Comparison of ENCODE assay signal across 24 cellular contexts in genomic region chr22:31533391-31533790, GRCh38. TPM values are rescaled to one million over a fixed set of nuclear protein-coding genes. Genes with fewer than 3 reads are reported as not detected.
DNase-seq lines count a peak whose midpoint lies in the region; ATAC-seq and TF ChIP-seq lines count a peak whose summit lies in the region.
"Had no signal": no experiment of that assay in that cellular context is flagged by ENCODE, and none has a peak within 500 bp of the region (broad histone marks: within the 10 kb centered on the region; RNA-seq: fewer than 3 reads in every experiment).

No MANE protein-coding gene starts in this region.

- H3K4me3 ChIP-seq in choroid plexus epithelial cell (ENCODE audit: low read depth, low read length) = no peak overlapping the region
- H3K4me3 ChIP-seq in Caco-2 (ENCODE audit: low read depth, low read length) = no peak overlapping the region
- H3K4me3 ChIP-seq: cardiac muscle cell, dorsolateral prefrontal cortex, tibial artery had no signal

- peaks cover 36% of the 10 kb centered on the region for H3K36me3 Mint-ChIP-seq in activated naive CD4-positive, alpha-beta T cell treated with anti-CD3 and anti-CD28 coated beads, Interleukin-2, amount 10 ng/mL, durations not matched to agents 7 days and 5 days
- peaks cover 61% of the 10 kb centered on the region for H3K36me3 Mint-ChIP-seq in activated CD4-positive, alpha-beta memory T cell treated with anti-CD3 and anti-CD28 coated beads, Interleukin-2, amount 10 ng/mL, durations not matched to agents 7 days and 5 days (ENCODE audit: low read depth)
- H3K36me3 Mint-ChIP-seq in stimulated activated memory B cell treated with anti-CD40 and anti-IgM and Interleukin-4, amounts not matched to agents 10 μg/mL and 1 μg/mL and 100 μg/mL, for 72 hours = peaks cover 64% of the 10 kb centered on the region
- H3K36me3 Mint-ChIP-seq in Caco-2 (ENCODE audit: insufficient read depth, unreplicated experiment) = peaks cover 13% of the 10 kb centered on the region
- H3K36me3 Mint-ChIP-seq: naive B cell had no signal

- CTCF ChIA-PET in activated naive CD4-positive, alpha-beta T cell treated with anti-CD3 and anti-CD28 coated beads, Interleukin-2, amount 10 ng/mL, durations not matched to agents 7 days and 5 days (lab: Charles Lee) = interaction anchor here (1.0 kb wide), 1 partner anchor 28 kb away, joined by 3 read pairs; no protein-coding TSS in a partner anchor
- CTCF ChIA-PET in activated CD4-positive, alpha-beta memory T cell treated with anti-CD3 and anti-CD28 coated beads, Interleukin-2, amount 10 ng/mL, durations not matched to agents 7 days and 5 days (lab: Charles Lee) = interaction anchor here (0.6 to 1.0 kb wide), 2 partner anchors 24 to 97 kb away, joined by 3 read pairs; no protein-coding TSS in a partner anchor
- CTCF ChIA-PET in Caco-2 (lab: Charles Lee) = no interaction called here

- ATAC-seq in stimulated activated memory B cell treated with anti-CD40 and anti-IgM and Interleukin-4, amounts not matched to agents 10 μg/mL and 1 μg/mL and 100 μg/mL, for 72 hours = no peak
- ATAC-seq in GM18519 (IDR thresholded peaks at IDR 0.05; ENCODE audit: low FRiP score, unreplicated experiment) = no peak
- ATAC-seq: SK-N-SH treated with all-trans-retinoic acid at 6 μM for 48 hours; stimulated activated naive B cell treated with anti-CD40 and anti-IgM and Interleukin-4, amounts not matched to agents 10 μg/mL and 1 μg/mL and 100 μg/mL, for 72 hours had no signal

- POLR2A ChIA-PET in activated CD4-positive, alpha-beta memory T cell treated with anti-CD3 and anti-CD28 coated beads, Interleukin-2, amount 10 ng/mL, durations not matched to agents 7 days and 5 days (lab: Charles Lee) = interaction anchor here (1.3 kb wide), 1 partner anchor 220 kb away, joined by 3 read pairs; the partner anchor contains the start of gene DEPDC5
- POLR2A ChIA-PET in Caco-2 (lab: Charles Lee) = interaction anchor here (0.6 kb wide), 1 partner anchor 103 kb away, joined by 7 read pairs; no protein-coding TSS in a partner anchor

- DNase-seq in activated naive CD4-positive, alpha-beta T cell treated with anti-CD3 and anti-CD28 coated beads, Interleukin-2, amount 10 ng/mL, durations not matched to agents 7 days and 5 days = no peak
- DNase-seq in activated naive CD4-positive, alpha-beta T cell treated with anti-CD3 and anti-CD28 coated beads, Interleukin-2, amount 50 U/mL, for 16 hours = no peak
- no peak for DNase-seq in activated CD4-positive, alpha-beta memory T cell treated with anti-CD3 and anti-CD28 coated beads, Interleukin-2, amount 10 ng/mL, durations not matched to agents 7 days and 5 days
- DNase-seq in choroid plexus epithelial cell (ENCODE audit: low read depth) (peak; percentile 16), SHP77 (lab: John Stamatoyannopoulos, UW) (no peak), Caco-2 (no peak)
- DNase-seq: ACHN; activated CD4-positive, CD25-positive, alpha-beta regulatory T cell treated with anti-CD3 and anti-CD28 coated beads, Interleukin-2, amount 50 U/mL, for 72 hours; amniotic stem cell; C1 segment of cervical spinal cord; dorsolateral prefrontal cortex; foreskin melanocyte; GF-D8; kidney; naive B cell; NCI-H526 treated with DMSO at 0.1 percent for 48 hours; RPMI8226; stimulated activated naive B cell treated with anti-CD40 and anti-IgM and Interleukin-4, amounts not matched to agents 10 μg/mL and 1 μg/mL and 100 μg/mL, for 72 hours; tibial artery had no signal

- TF ChIP-seq CTCF in choroid plexus epithelial cell (conservative IDR thresholded peaks at IDR 0.05; ENCODE audit: low read depth, low read length) = no peak
- TF ChIP-seq CTCF in Caco-2 (IDR thresholded peaks at IDR 0.05; ENCODE audit: insufficient read depth in 1 of 2, low read depth in 1 of 2, low read length in 1 of 2, severe bottlenecking in 1 of 2, unreplicated experiment in 1 of 2) = no peak

- no TSS peak for BruUV-seq in Caco-2 (replicated peaks; lab: Mats Ljungman, UMichigan)

- no peaks in the 10 kb centered on the region for H3K9me3 ChIP-seq in Caco-2
- H3K9me3 ChIP-seq: tibial artery had no signal

- no peaks in the 10 kb centered on the region for H3K9me3 Mint-ChIP-seq in activated naive CD4-positive, alpha-beta T cell treated with anti-CD3 and anti-CD28 coated beads, Interleukin-2, amount 10 ng/mL, durations not matched to agents 7 days and 5 days
- no peaks in the 10 kb centered on the region for H3K9me3 Mint-ChIP-seq in activated CD4-positive, alpha-beta memory T cell treated with anti-CD3 and anti-CD28 coated beads, Interleukin-2, amount 10 ng/mL, durations not matched to agents 7 days and 5 days
- H3K9me3 Mint-ChIP-seq in stimulated activated memory B cell treated with anti-CD40 and anti-IgM and Interleukin-4, amounts not matched to agents 10 μg/mL and 1 μg/mL and 100 μg/mL, for 72 hours = no peaks in the 10 kb centered on the region
- H3K9me3 Mint-ChIP-seq in Caco-2 (ENCODE audit: unreplicated experiment) = peaks cover 11% of the 10 kb centered on the region
- H3K9me3 Mint-ChIP-seq: naive B cell; stimulated activated naive B cell treated with anti-CD40 and anti-IgM and Interleukin-4, amounts not matched to agents 10 μg/mL and 1 μg/mL and 100 μg/mL, for 72 hours had no signal

- H3K27ac Mint-ChIP-seq in activated naive CD4-positive, alpha-beta T cell treated with anti-CD3 and anti-CD28 coated beads, Interleukin-2, amount 10 ng/mL, durations not matched to agents 7 days and 5 days = peak overlapping the region; percentile 57
- H3K27ac Mint-ChIP-seq in activated CD4-positive, alpha-beta memory T cell treated with anti-CD3 and anti-CD28 coated beads, Interleukin-2, amount 10 ng/mL, durations not matched to agents 7 days and 5 days = peak overlapping the region; percentile 17
- H3K27ac Mint-ChIP-seq in stimulated activated memory B cell treated with anti-CD40 and anti-IgM and Interleukin-4, amounts not matched to agents 10 μg/mL and 1 μg/mL and 100 μg/mL, for 72 hours = peak overlapping the region; percentile 17
- H3K27ac Mint-ChIP-seq in Caco-2 (ENCODE audit: unreplicated experiment) = no peak overlapping the region
- H3K27ac Mint-ChIP-seq: progenitor cell of endocrine pancreas had no signal

- H3K4me1 Mint-ChIP-seq in activated naive CD4-positive, alpha-beta T cell treated with anti-CD3 and anti-CD28 coated beads, Interleukin-2, amount 10 ng/mL, durations not matched to agents 7 days and 5 days = peaks cover 35% of the 10 kb centered on the region
- peaks cover 57% of the 10 kb centered on the region for H3K4me1 Mint-ChIP-seq in activated CD4-positive, alpha-beta memory T cell treated with anti-CD3 and anti-CD28 coated beads, Interleukin-2, amount 10 ng/mL, durations not matched to agents 7 days and 5 days
- peaks cover 21% of the 10 kb centered on the region for H3K4me1 Mint-ChIP-seq in stimulated activated memory B cell treated with anti-CD40 and anti-IgM and Interleukin-4, amounts not matched to agents 10 μg/mL and 1 μg/mL and 100 μg/mL, for 72 hours
- H3K4me1 Mint-ChIP-seq in Caco-2 (ENCODE audit: low read depth, unreplicated experiment) = no peaks in the 10 kb centered on the region

- H3K27me3 Mint-ChIP-seq in activated naive CD4-positive, alpha-beta T cell treated with anti-CD3 and anti-CD28 coated beads, Interleukin-2, amount 10 ng/mL, durations not matched to agents 7 days and 5 days = no peaks in the 10 kb centered on the region
- H3K27me3 Mint-ChIP-seq in activated CD4-positive, alpha-beta memory T cell treated with anti-CD3 and anti-CD28 coated beads, Interleukin-2, amount 10 ng/mL, durations not matched to agents 7 days and 5 days = no peaks in the 10 kb centered on the region
- no peaks in the 10 kb centered on the region for H3K27me3 Mint-ChIP-seq in stimulated activated memory B cell treated with anti-CD40 and anti-IgM and Interleukin-4, amounts not matched to agents 10 μg/mL and 1 μg/mL and 100 μg/mL, for 72 hours
- no peaks in the 10 kb centered on the region for H3K27me3 Mint-ChIP-seq in Caco-2 (ENCODE audit: insufficient read depth, unreplicated experiment)
- H3K27me3 Mint-ChIP-seq: naive B cell; progenitor cell of endocrine pancreas; stimulated activated naive B cell treated with anti-CD40 and anti-IgM and Interleukin-4, amounts not matched to agents 10 μg/mL and 1 μg/mL and 100 μg/mL, for 72 hours had no signal

- no peak overlapping the region for H3K4me3 Mint-ChIP-seq in activated naive CD4-positive, alpha-beta T cell treated with anti-CD3 and anti-CD28 coated beads, Interleukin-2, amount 10 ng/mL, durations not matched to agents 7 days and 5 days
- H3K4me3 Mint-ChIP-seq in activated CD4-positive, alpha-beta memory T cell treated with anti-CD3 and anti-CD28 coated beads, Interleukin-2, amount 10 ng/mL, durations not matched to agents 7 days and 5 days = no peak overlapping the region
- H3K4me3 Mint-ChIP-seq in stimulated activated memory B cell treated with anti-CD40 and anti-IgM and Interleukin-4, amounts not matched to agents 10 μg/mL and 1 μg/mL and 100 μg/mL, for 72 hours = no peak overlapping the region
- no peak overlapping the region for H3K4me3 Mint-ChIP-seq in Caco-2 (ENCODE audit: unreplicated experiment)
- H3K4me3 Mint-ChIP-seq: naive B cell; stimulated activated naive B cell treated with anti-CD40 and anti-IgM and Interleukin-4, amounts not matched to agents 10 μg/mL and 1 μg/mL and 100 μg/mL, for 72 hours had no signal

- H3K36me3 ChIP-seq in Caco-2 (ENCODE audit: control insufficient read depth, insufficient read depth, low read length) = no peaks in the 10 kb centered on the region
- H3K36me3 ChIP-seq: cardiac muscle cell had no signal

- no peaks in the 10 kb centered on the region for H3K4me1 ChIP-seq in Caco-2

- intact Hi-C loops in Caco-2 (cut with micrococcal nuclease; ENCODE audit: unreplicated experiment) = no loop called here

- no peaks in the 10 kb centered on the region for H3K27me3 ChIP-seq in Caco-2 (replicated peaks; ENCODE audit: control insufficient read depth, insufficient read depth, low read length)
- H3K27me3 ChIP-seq: cardiac muscle cell, dorsolateral prefrontal cortex, tibial artery had no signal

RNA-seq across cellular contexts. Expression of gene SFI1, which starts 37.1 kb away (rescaled TPM):
- 100 to 1,000 TPM; 140 to 145 TPM for total RNA-seq in activated CD4-positive, alpha-beta memory T cell treated with anti-CD3 and anti-CD28 coated beads, Interleukin-2, amount 10 ng/mL, durations not matched to agents 7 days and 5 days
- 55.2 and 62.6 TPM in 2 replicates for total RNA-seq in Caco-2 (2022)

RNA-seq across cellular contexts. Expression of gene EIF4ENIF1, which starts 43.7 kb away (rescaled TPM):
- total RNA-seq in activated CD4-positive, alpha-beta memory T cell treated with anti-CD3 and anti-CD28 coated beads, Interleukin-2, amount 10 ng/mL, durations not matched to agents 7 days and 5 days = 10 to 100 TPM; 35.6 to 37.8 TPM
- 37.0 and 39.7 TPM in 2 replicates for total RNA-seq in Caco-2 (2022)
